Comparison of ENCODE assay signal across 20 cellular contexts in the genomic region with DNA sequence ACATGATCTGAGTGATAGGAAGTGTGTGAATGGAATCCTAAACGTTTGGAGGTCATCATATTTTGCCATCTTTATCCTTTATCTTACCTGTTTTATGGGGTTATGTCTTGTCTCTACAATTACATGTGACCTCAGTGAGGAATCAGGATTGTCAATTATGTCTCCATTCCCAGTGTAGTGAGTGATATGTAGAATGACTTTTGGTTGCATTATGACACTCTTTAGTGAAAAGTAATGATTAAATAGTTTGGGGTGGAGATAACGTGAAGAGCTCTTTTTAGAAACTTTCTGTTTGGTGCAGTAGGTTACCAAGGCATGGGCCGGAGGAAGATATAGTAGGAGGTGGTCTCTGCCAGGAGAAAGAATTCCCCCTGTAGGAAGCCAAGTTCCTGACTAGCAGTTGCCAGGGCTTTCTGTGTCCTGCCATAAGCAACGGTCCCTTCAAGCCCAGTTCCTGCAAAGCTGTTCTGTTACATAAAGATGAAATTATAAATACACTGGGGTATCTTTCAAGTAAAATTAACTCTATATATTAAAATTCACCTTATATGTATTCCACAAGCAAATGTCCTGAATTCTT.
"Had no signal": no experiment of that assay in that cellular context is flagged by ENCODE, and none has a peak within 500 bp of the region (broad histone marks: within the 10 kb centered on the region; RNA-seq: fewer than 3 reads in every experiment).

No MANE protein-coding gene starts in this region.

- ATAC-seq: gastrocnemius medialis, lower lobe of right lung had no signal

- DNase-seq: activated CD4-positive, alpha-beta memory T cell treated with anti-CD3 and anti-CD28 coated beads, Interleukin-2, amount 10 ng/mL, durations not matched to agents 7 days and 5 days; activated effector memory CD4-positive, alpha-beta T cell treated with anti-CD3 and anti-CD28 coated beads, Interleukin-2, amount 50 U/mL, for 16 hours; activated T-cell treated with anti-CD3 and anti-CD28 coated beads, Interleukin-2, amount 50 U/mL, for 48 hours; adrenal gland; erythroblast; gastrocnemius medialis; heart left ventricle; lower lobe of right lung; nephron progenitor cell; occipital lobe; stimulated activated CD4-positive, alpha-beta T cell treated with anti-CD3 and anti-CD28 coated beads, Interleukin-15, amount 100 ng/mL, for 24 hours; stimulated activated CD4-positive, alpha-beta T cell treated with anti-CD3 and anti-CD28 coated beads, Interleukin-4, amount 100 ng/mL, for 1 hour; stimulated activated naive CD4-positive, alpha-beta T cell had no signal

- H3K4me3 Mint-ChIP-seq: activated CD4-positive, alpha-beta memory T cell treated with anti-CD3 and anti-CD28 coated beads, Interleukin-2, amount 10 ng/mL, durations not matched to agents 7 days and 5 days; activated naive CD4-positive, alpha-beta T cell treated with anti-CD3 and anti-CD28 coated beads, Interleukin-2, amount 50 U/mL, for 24 hours; mesothelial cell of epicardium; nephron progenitor cell had no signal

- H3K4me1 ChIP-seq: gastrocnemius medialis, lower lobe of right lung, tibial nerve, vagina had no signal

- H3K27ac Mint-ChIP-seq: activated CD4-positive, alpha-beta memory T cell treated with anti-CD3 and anti-CD28 coated beads, Interleukin-2, amount 10 ng/mL, durations not matched to agents 7 days and 5 days; activated naive CD4-positive, alpha-beta T cell treated with anti-CD3 and anti-CD28 coated beads, Interleukin-2, amount 50 U/mL, for 24 hours; mesothelial cell of epicardium; nephron progenitor cell had no signal

- H3K27me3 ChIP-seq: adrenal gland, gastrocnemius medialis, heart left ventricle, right atrium auricular region, tibial nerve, vagina had no signal

- H3K36me3 ChIP-seq: adrenal gland, gastrocnemius medialis, heart left ventricle, lower lobe of right lung, right atrium auricular region, tibial nerve, vagina had no signal

- H3K36me3 Mint-ChIP-seq: activated naive CD4-positive, alpha-beta T cell treated with anti-CD3 and anti-CD28 coated beads, Interleukin-2, amount 50 U/mL, for 24 hours; mesothelial cell of epicardium had no signal

- H3K27ac ChIP-seq: adrenal gland, gastrocnemius medialis, lower lobe of right lung, skin epidermis, tibial nerve, vagina had no signal

- H3K4me1 Mint-ChIP-seq: activated CD4-positive, alpha-beta memory T cell treated with anti-CD3 and anti-CD28 coated beads, Interleukin-2, amount 10 ng/mL, durations not matched to agents 7 days and 5 days; activated naive CD4-positive, alpha-beta T cell treated with anti-CD3 and anti-CD28 coated beads, Interleukin-2, amount 50 U/mL, for 24 hours; mesothelial cell of epicardium; nephron progenitor cell had no signal

- H3K4me3 ChIP-seq: adrenal gland, gastrocnemius medialis, heart left ventricle, lower lobe of right lung, right atrium auricular region, skin epidermis, tibial nerve, vagina had no signal

- H3K27me3 Mint-ChIP-seq: activated CD4-positive, alpha-beta memory T cell treated with anti-CD3 and anti-CD28 coated beads, Interleukin-2, amount 10 ng/mL, durations not matched to agents 7 days and 5 days; activated naive CD4-positive, alpha-beta T cell treated with anti-CD3 and anti-CD28 coated beads, Interleukin-2, amount 50 U/mL, for 24 hours; progenitor cell of endocrine pancreas had no signal

- H3K9me3 Mint-ChIP-seq: activated CD4-positive, alpha-beta memory T cell treated with anti-CD3 and anti-CD28 coated beads, Interleukin-2, amount 10 ng/mL, durations not matched to agents 7 days and 5 days; activated naive CD4-positive, alpha-beta T cell treated with anti-CD3 and anti-CD28 coated beads, Interleukin-2, amount 50 U/mL, for 24 hours; mesothelial cell of epicardium; nephron progenitor cell had no signal

- H3K9me3 ChIP-seq: adrenal gland, gastrocnemius medialis, heart left ventricle, lower lobe of right lung, right atrium auricular region, tibial nerve, vagina had no signal
